In genomic region chr17:80299350-80300100, GRCh38 we compare ENCODE assay signal across 7 cellular contexts. TPM values are rescaled to one million over a fixed set of nuclear protein-coding genes. Genes with fewer than 3 reads are reported as not detected.
A peak's percentile ranks its signal among the peaks of the same experiment; 100 is the strongest.
DNase-seq lines count a peak whose midpoint lies in the region; ATAC-seq, FAIRE-seq and TF ChIP-seq lines count a peak whose summit lies in the region.
"Not testable (repeated sequence)": the region's sequence is repeated elsewhere in the genome, so short reads cannot be mapped to it uniquely, and the experiment has no call there.

No MANE protein-coding gene starts in this region.

- not testable (repeated sequence) for TF ChIP-seq EP300 in K562 (IDR thresholded peaks at IDR 0.05; ENCODE audit: low read length)

- TF ChIP-seq POLR2A in K562 (conservative IDR thresholded peaks at IDR 0.05): not testable (repeated sequence)

- H3K4me3 ChIP-seq in K562: not testable (repeated sequence)

- 81% methylated on average over 4 of the region's 4 CpGs for WGBS in K562 (ENCODE audit: insufficient coverage, low coverage, missing lambda C conversion rate)

- peak overlapping the region; percentile 58 for H3K27ac Mint-ChIP-seq in activated CD8-positive, alpha-beta memory T cell treated with anti-CD3 and anti-CD28 coated beads, Interleukin-2, amount 10 ng/mL, durations not matched to agents 7 days and 5 days
- H3K27ac Mint-ChIP-seq in activated naive CD4-positive, alpha-beta T cell treated with anti-CD3 and anti-CD28 coated beads for 36 hours: peak overlapping the region; percentile 46
- peak overlapping the region; percentile 57 for H3K27ac Mint-ChIP-seq in stimulated activated effector memory CD8-positive, alpha-beta T cell treated with anti-CD3 and anti-CD28 coated beads, Interleukin-12 subunit alpha, Interleukin-12 subunit beta, amount 100 ng/mL, for 72 hours

- H3K9me3 Mint-ChIP-seq in activated CD8-positive, alpha-beta memory T cell treated with anti-CD3 and anti-CD28 coated beads, Interleukin-2, amount 10 ng/mL, durations not matched to agents 7 days and 5 days (ENCODE audit: low read depth); activated naive CD4-positive, alpha-beta T cell treated with anti-CD3 and anti-CD28 coated beads for 36 hours; stimulated activated effector memory CD8-positive, alpha-beta T cell treated with anti-CD3 and anti-CD28 coated beads, Interleukin-12 subunit alpha, Interleukin-12 subunit beta, amount 100 ng/mL, for 72 hours: not testable (repeated sequence)

- not testable (repeated sequence) for H3K9me1 ChIP-seq in K562 (ENCODE audit: control insufficient read depth, insufficient read depth, low read length)

- H3K4me3 Mint-ChIP-seq in activated CD8-positive, alpha-beta memory T cell treated with anti-CD3 and anti-CD28 coated beads, Interleukin-2, amount 10 ng/mL, durations not matched to agents 7 days and 5 days; activated naive CD4-positive, alpha-beta T cell treated with anti-CD3 and anti-CD28 coated beads for 36 hours; stimulated activated effector memory CD8-positive, alpha-beta T cell treated with anti-CD3 and anti-CD28 coated beads, Interleukin-12 subunit alpha, Interleukin-12 subunit beta, amount 100 ng/mL, for 72 hours: not testable (repeated sequence)

- peaks cover 87% of the 10 kb centered on the region for H3K36me3 Mint-ChIP-seq in activated CD8-positive, alpha-beta memory T cell treated with anti-CD3 and anti-CD28 coated beads, Interleukin-2, amount 10 ng/mL, durations not matched to agents 7 days and 5 days
- peaks cover 78% of the 10 kb centered on the region for H3K36me3 Mint-ChIP-seq in activated naive CD4-positive, alpha-beta T cell treated with anti-CD3 and anti-CD28 coated beads for 36 hours (ENCODE audit: low read depth)
- not testable (repeated sequence) for H3K36me3 Mint-ChIP-seq in stimulated activated effector memory CD8-positive, alpha-beta T cell treated with anti-CD3 and anti-CD28 coated beads, Interleukin-12 subunit alpha, Interleukin-12 subunit beta, amount 100 ng/mL, for 72 hours

- CTCF ChIA-PET in activated CD8-positive, alpha-beta memory T cell treated with anti-CD3 and anti-CD28 coated beads, Interleukin-2, amount 10 ng/mL, durations not matched to agents 7 days and 5 days (lab: Charles Lee); K562 (lab: Yijun Ruan, JAX; ENCODE audit: low intra/inter-chr PET ratio): not testable (repeated sequence)
- CTCF ChIA-PET in activated naive CD4-positive, alpha-beta T cell treated with anti-CD3 and anti-CD28 coated beads for 36 hours (lab: Charles Lee): interaction anchor here (0.6 to 1.3 kb wide), 3 partner anchors 9 to 93 kb away, joined by 3 to 4 read pairs (median 3); no protein-coding TSS in a partner anchor

- BruUV-seq in K562 (replicated peaks; lab: Mats Ljungman, UMichigan): not testable (repeated sequence)

- not testable (repeated sequence) for H3K27me3 Mint-ChIP-seq in activated CD8-positive, alpha-beta memory T cell treated with anti-CD3 and anti-CD28 coated beads, Interleukin-2, amount 10 ng/mL, durations not matched to agents 7 days and 5 days; activated naive CD4-positive, alpha-beta T cell treated with anti-CD3 and anti-CD28 coated beads for 36 hours (ENCODE audit: low read depth)

- H3K9me3 ChIP-seq in K562 (replicated peaks; ENCODE audit: control insufficient read depth, insufficient read depth, low read depth, low read length): not testable (repeated sequence)

- peak; percentile 40 for FAIRE-seq in G401.6 (lab: Jason Lieb, UNC)
- FAIRE-seq in TTC549 (lab: Jason Lieb, UNC): peak; percentile 9
- FAIRE-seq in K562 (lab: Jason Lieb, UNC): not testable (repeated sequence)
- peak; percentile 49 for FAIRE-seq in islet of Langerhans (lab: Jason Lieb, UNC)

- not testable (repeated sequence) for ATAC-seq in activated CD8-positive, alpha-beta memory T cell treated with anti-CD3 and anti-CD28 coated beads, Interleukin-2, amount 10 ng/mL, durations not matched to agents 7 days and 5 days; K562; stimulated activated effector memory CD8-positive, alpha-beta T cell treated with anti-CD3 and anti-CD28 coated beads, Interleukin-12 subunit alpha, Interleukin-12 subunit beta, amount 100 ng/mL, for 72 hours

- H3K79me2 ChIP-seq in K562 (ENCODE audit: control insufficient read depth, insufficient read depth, low read length): not testable (repeated sequence)

- H4K20me1 ChIP-seq in K562 (replicated peaks; ENCODE audit: control insufficient read depth, insufficient read depth, low read length): not testable (repeated sequence)

- H3K4me2 ChIP-seq in K562 (ENCODE audit: insufficient read depth, low read length): not testable (repeated sequence)

- not testable (repeated sequence) for H2AFZ ChIP-seq in K562 (ENCODE audit: low read depth, low read length)

- not testable (repeated sequence) for H3K4me1 ChIP-seq in K562 (replicated peaks in 1 of 2; ENCODE audit: control insufficient read depth in 2 of 2, insufficient read depth in 2 of 2, low read length in 2 of 2)

- peaks cover 35% of the 10 kb centered on the region for H3K4me1 Mint-ChIP-seq in activated CD8-positive, alpha-beta memory T cell treated with anti-CD3 and anti-CD28 coated beads, Interleukin-2, amount 10 ng/mL, durations not matched to agents 7 days and 5 days
- not testable (repeated sequence) for H3K4me1 Mint-ChIP-seq in activated naive CD4-positive, alpha-beta T cell treated with anti-CD3 and anti-CD28 coated beads for 36 hours (ENCODE audit: low read depth)
- H3K4me1 Mint-ChIP-seq in stimulated activated effector memory CD8-positive, alpha-beta T cell treated with anti-CD3 and anti-CD28 coated beads, Interleukin-12 subunit alpha, Interleukin-12 subunit beta, amount 100 ng/mL, for 72 hours: peaks cover 52% of the 10 kb centered on the region

- TF ChIP-seq RAD21 in K562 (CRISPR knock-in tag; conservative IDR thresholded peaks at IDR 0.05 in 1 of 2, IDR thresholded peaks at IDR 0.05 in 1 of 2): not testable (repeated sequence)

- POLR2A ChIA-PET in K562 (lab: Yijun Ruan, JAX): not testable (repeated sequence)

- not testable (repeated sequence) for DNase-seq in activated CD8-positive, alpha-beta memory T cell treated with anti-CD3 and anti-CD28 coated beads, Interleukin-2, amount 10 ng/mL, durations not matched to agents 7 days and 5 days; activated naive CD4-positive, alpha-beta T cell treated with anti-CD3 and anti-CD28 coated beads for 36 hours; K562 (ENCODE audit: extremely low read depth in 1 of 4, low spot score in 3 of 4); stimulated activated effector memory CD8-positive, alpha-beta T cell treated with anti-CD3 and anti-CD28 coated beads, Interleukin-12 subunit alpha, Interleukin-12 subunit beta, amount 100 ng/mL, for 72 hours (ENCODE audit: low spot score in 2 of 2)

- intact Hi-C loops in activated naive CD4-positive, alpha-beta T cell treated with anti-CD3 and anti-CD28 coated beads for 36 hours (cut with micrococcal nuclease); K562 (cut with micrococcal nuclease): not testable (repeated sequence)

- H3K9ac ChIP-seq in K562 (ENCODE audit: insufficient read depth in 1 of 2, low read depth in 2 of 2, low read length in 2 of 2): not testable (repeated sequence)

- not testable (repeated sequence) for H3K27ac ChIP-seq in K562 (ENCODE audit: extremely low read depth, low read depth, low read length)

- H3K36me3 ChIP-seq in K562 (ENCODE audit: control insufficient read depth, insufficient read depth, low read length): peaks cover 62% of the 10 kb centered on the region; the same call in 2 of the 3 replicates

- in situ Hi-C loops in K562 (cut with MboI): not testable (repeated sequence)

- TF ChIP-seq CTCF in K562 (IDR thresholded peaks at IDR 0.05 in 2 of 3, conservative IDR thresholded peaks at IDR 0.05 in 1 of 3; ENCODE audit: insufficient read depth in 2 of 3, low read depth in 1 of 3, low read length in 3 of 3): not testable (repeated sequence)

- H3K27me3 ChIP-seq in K562 (ENCODE audit: control insufficient read depth in 2 of 2, insufficient read depth in 2 of 2, low read length in 2 of 2): not testable (repeated sequence)

TF ChIP-seq in K562, 482 proteins besides CTCF, POLR2A, EP300 and RAD21:
- peak; percentile 88 for TF ChIP-seq ZNF146 (CRISPR knock-in tag; IDR thresholded peaks at IDR 0.05; ENCODE audit: unreplicated experiment)
- TF ChIP-seq RBM25 (IDR thresholded peaks at IDR 0.05; ENCODE audit: low read depth, low read length, severe bottlenecking): peak; percentile 23
- peak; percentile 50 for TF ChIP-seq BCOR (IDR thresholded peaks at IDR 0.05)
- TF ChIP-seq KDM1A (IDR thresholded peaks at IDR 0.05): 0 out of 4 replicates have a peak, but pooled peaks of 1 of the 2 experiments have one; percentile 10

RNA-seq across cellular contexts. Expression of gene RNF213, which starts 38.9 kb away (rescaled TPM):
- 1,000 to 10,000 TPM in 1 of 2 experiments, 100 to 1,000 TPM in 1; 597 to 1,208 TPM for total RNA-seq in activated CD8-positive, alpha-beta memory T cell treated with anti-CD3 and anti-CD28 coated beads, Interleukin-2, amount 10 ng/mL, durations not matched to agents 7 days and 5 days
- 100 to 1,000 TPM; 234 to 250 TPM for total RNA-seq in activated naive CD4-positive, alpha-beta T cell treated with anti-CD3 and anti-CD28 coated beads for 36 hours
- 548 and 579 TPM in 2 replicates for total RNA-seq in K562 (2011; cell fraction: chromatin; rRNA removed; ENCODE audit: low replicate concordance)
- 219 and 226 TPM in 2 replicates for total RNA-seq in K562 (2011; cell fraction: nucleolus; rRNA removed)
- total RNA-seq in K562 (2011; cell fraction: nucleoplasm; rRNA removed): 260 and 263 TPM in 2 replicates
- 13.2 and 17.1 TPM in 2 replicates for total RNA-seq in K562 (2014; rRNA removed)
- 19.8 and 20.9 TPM in 2 replicates for total RNA-seq in K562 (2014; rRNA removed; fragmentation: Illumina TruSeq; extraction: Trizol)
- 17.8 and 17.9 TPM in 2 replicates for total RNA-seq in K562 (2015; rRNA removed; fragmentation: Illumina TruSeq; extraction: Trizol)
- total RNA-seq in K562 (2021): 33.6 and 34.3 TPM in 2 replicates
- polyA plus RNA-seq in K562 (2011; rRNA removed): 26.7 and 36.2 TPM in 2 replicates
- polyA plus RNA-seq in K562 (2011; cell fraction: cytosol; rRNA removed): 14.1 and 15.8 TPM in 2 replicates
- 220 and 234 TPM in 2 replicates for polyA plus RNA-seq in K562 (2011; cell fraction: nucleus; rRNA removed)
- 27.2 and 54.8 TPM in 2 replicates for polyA plus RNA-seq in K562 (2012)
- 24.2 and 26.9 TPM in 2 replicates for polyA plus RNA-seq in K562 (2014; fragmentation: Illumina TruSeq; extraction: Trizol)
- polyA plus RNA-seq in K562 (2014; fragmentation: Nextera tagmentation; extraction: Ambion mirVana): 1 to 10 TPM; 5.3 to 7.1 TPM
- 15.9 and 20.1 TPM in 2 replicates for polyA plus RNA-seq in K562 (2014; rRNA removed)
- 58.3 and 80.5 TPM in 2 replicates for polyA minus RNA-seq in K562 (2011; rRNA and poly(A)+ RNA removed)
- 48.1 and 56.1 TPM in 2 replicates for polyA minus RNA-seq in K562 (2011; cell fraction: cytosol; rRNA and poly(A)+ RNA removed)
- polyA minus RNA-seq in K562 (2011; cell fraction: nucleus; rRNA and poly(A)+ RNA removed): 71.6 and 112 TPM in 2 replicates
